Comparison of ENCODE assay signal across 1 cellular context in genomic region chr1:155244368-155245162, GRCh38.
TF ChIP-seq lines count a peak whose summit lies in the region.

No MANE protein-coding gene starts in this region.

TF ChIP-seq in K562, 482 proteins besides CTCF, POLR2A, EP300 and RAD21 (continued from another document and continues in another):
- TF ChIP-seq SPI1 (IDR thresholded peaks at IDR 0.05; ENCODE audit: borderline replicate concordance, low read depth, low read length) (no peak), MYBL2 (IDR thresholded peaks at IDR 0.05; ENCODE audit: low read depth) (peak; percentile 96), MYBL2 (CRISPR knock-in tag; IDR thresholded peaks at IDR 0.05; ENCODE audit: borderline replicate concordance) (no peak), E2F3 (CRISPR knock-in tag; IDR thresholded peaks at IDR 0.05) (peak; percentile 100), STAT5A (IDR thresholded peaks at IDR 0.05; ENCODE audit: borderline replicate concordance, low read length) (peak; percentile 71; the same call in 1 of the 2 replicates), PTTG1 (tag; IDR thresholded peaks at IDR 0.05; ENCODE audit: low read depth) (no peak), NFRKB (IDR thresholded peaks at IDR 0.05; ENCODE audit: low read depth) (peak; percentile 98), TCFL5 (CRISPR knock-in tag; conservative IDR thresholded peaks at IDR 0.05) (no peak), MED1 (CRISPR knock-in tag; IDR thresholded peaks at IDR 0.05; ENCODE audit: borderline replicate concordance) (no peak), ZBTB34 (CRISPR knock-in tag; IDR thresholded peaks at IDR 0.05) (peak; percentile 52; the same call in 1 of the 2 replicates), ATF6 (CRISPR knock-in tag; IDR thresholded peaks at IDR 0.05) (peak; percentile 77; the same call in 1 of the 2 replicates), ZNF280B (CRISPR knock-in tag; IDR thresholded peaks at IDR 0.05) (no peak), JUND (IDR thresholded peaks at IDR 0.05; ENCODE audit: borderline replicate concordance, low read depth, low read length) (peak; percentile 93), JUND (tag; IDR thresholded peaks at IDR 0.05; ENCODE audit: borderline replicate concordance, low read depth, low read length) (peak; percentile 76; the same call in 1 of the 3 replicates), NFIC (IDR thresholded peaks at IDR 0.05) (peak; percentile 79), KLF6 (CRISPR knock-in tag; IDR thresholded peaks at IDR 0.05; ENCODE audit: borderline replicate concordance) (peak; percentile 82; the same call in 1 of the 2 replicates), EHMT2 (IDR thresholded peaks at IDR 0.05) (peak; percentile 88), TGIF2 (CRISPR knock-in tag; IDR thresholded peaks at IDR 0.05) (no peak), USF2 (CRISPR knock-in tag; IDR thresholded peaks at IDR 0.05) (no peak), OTX1 (CRISPR knock-in tag; IDR thresholded peaks at IDR 0.05) (peak; percentile 99), ZNF766 (CRISPR knock-in tag; conservative IDR thresholded peaks at IDR 0.05) (peak; percentile 81), ZSCAN29 (IDR thresholded peaks at IDR 0.05) (peak; percentile 48; the same call in 1 of the 2 replicates), RUNX1 (IDR thresholded peaks at IDR 0.05; ENCODE audit: low read depth) (no peak), SMAD3 (CRISPR knock-in tag; conservative IDR thresholded peaks at IDR 0.05) (peak; percentile 85; the same call in 1 of the 2 replicates), HDAC3 (IDR thresholded peaks at IDR 0.05; ENCODE audit: borderline replicate concordance, partially characterized antibody) (no peak), HCFC1 (IDR thresholded peaks at IDR 0.05; ENCODE audit: low read depth, low read length) (peak; percentile 67), PREB (CRISPR knock-in tag; IDR thresholded peaks at IDR 0.05) (no peak), ZNF449 (CRISPR knock-in tag; IDR thresholded peaks at IDR 0.05) (0 out of 2 replicates have a peak, but pooled peaks have one; percentile 15), KDM2B (CRISPR knock-in tag; IDR thresholded peaks at IDR 0.05) (peak; percentile 96), SOX6 (IDR thresholded peaks at IDR 0.05) (peak; percentile 93), PHB (CRISPR knock-in tag; IDR thresholded peaks at IDR 0.05) (no peak), ZNF785 (CRISPR knock-in tag; IDR thresholded peaks at IDR 0.05) (no peak), MAFF (IDR thresholded peaks at IDR 0.05; ENCODE audit: low read length) (no peak), GABPB2 (CRISPR knock-in tag; conservative IDR thresholded peaks at IDR 0.05) (no peak; the same call in 1 of the 2 replicates), RBM14 (IDR thresholded peaks at IDR 0.05; ENCODE audit: borderline replicate concordance, insufficient read depth, low read depth, low read length) (no peak), ZNF23 (CRISPR knock-in tag; IDR thresholded peaks at IDR 0.05) (no peak), FOXA3 (CRISPR knock-in tag; conservative IDR thresholded peaks at IDR 0.05 in 1 of 2, IDR thresholded peaks at IDR 0.05 in 1 of 2) (no peak), PRPF4 (IDR thresholded peaks at IDR 0.05; ENCODE audit: insufficient read depth, low read depth, low read length, poor library complexity, severe bottlenecking) (no peak), RAD51 (IDR thresholded peaks at IDR 0.05; ENCODE audit: borderline replicate concordance, low read depth) (peak; percentile 74; the same call in 1 of the 2 replicates), MCM5 (IDR thresholded peaks at IDR 0.05; ENCODE audit: low read depth) (no peak), PHF20 (IDR thresholded peaks at IDR 0.05; ENCODE audit: partially characterized antibody) (peak; percentile 94), BRD4 (IDR thresholded peaks at IDR 0.05) (peak; percentile 59; the same call in 1 of the 2 replicates), SP2 (IDR thresholded peaks at IDR 0.05; ENCODE audit: extremely low read depth, low read depth, low read length, poor library complexity, severe bottlenecking) (peak; percentile 68), SUPT5H (IDR thresholded peaks at IDR 0.05) (peak; percentile 87), XRCC4 (IDR thresholded peaks at IDR 0.05; ENCODE audit: extremely low read depth, insufficient read depth, insufficient read length) (no peak), ZBTB2 (IDR thresholded peaks at IDR 0.05) (peak; percentile 99), ZNF124 (CRISPR knock-in tag; IDR thresholded peaks at IDR 0.05) (no peak), CHAMP1 (IDR thresholded peaks at IDR 0.05) (peak; percentile 98), RFX1 (IDR thresholded peaks at IDR 0.05) (no peak), SAFB (IDR thresholded peaks at IDR 0.05; ENCODE audit: borderline replicate concordance, low read depth, low read length) (no peak), MXD1 (CRISPR knock-in tag; IDR thresholded peaks at IDR 0.05; ENCODE audit: borderline replicate concordance, poor library complexity, severe bottlenecking) (peak; percentile 35), SMARCC2 (IDR thresholded peaks at IDR 0.05; ENCODE audit: low read depth) (no peak), FOXK2 (conservative IDR thresholded peaks at IDR 0.05 in 1 of 2, IDR thresholded peaks at IDR 0.05 in 1 of 2; ENCODE audit: low read depth in 2 of 2) (peak; percentile 84 to 97), NFYB (IDR thresholded peaks at IDR 0.05; ENCODE audit: extremely low read depth, insufficient read length) (no peak), ZNF274 (IDR thresholded peaks at IDR 0.05; ENCODE audit: borderline replicate concordance, low read depth, low read length) (no peak), ZEB2 (IDR thresholded peaks at IDR 0.05) (peak; percentile 92), ASH1L (IDR thresholded peaks at IDR 0.05; ENCODE audit: borderline replicate concordance, low read depth, partially characterized antibody) (peak; percentile 74), CREB3L1 (IDR thresholded peaks at IDR 0.05; ENCODE audit: borderline replicate concordance, low read depth) (peak; percentile 82; the same call in 1 of the 2 replicates)
